In the genomic region with DNA sequence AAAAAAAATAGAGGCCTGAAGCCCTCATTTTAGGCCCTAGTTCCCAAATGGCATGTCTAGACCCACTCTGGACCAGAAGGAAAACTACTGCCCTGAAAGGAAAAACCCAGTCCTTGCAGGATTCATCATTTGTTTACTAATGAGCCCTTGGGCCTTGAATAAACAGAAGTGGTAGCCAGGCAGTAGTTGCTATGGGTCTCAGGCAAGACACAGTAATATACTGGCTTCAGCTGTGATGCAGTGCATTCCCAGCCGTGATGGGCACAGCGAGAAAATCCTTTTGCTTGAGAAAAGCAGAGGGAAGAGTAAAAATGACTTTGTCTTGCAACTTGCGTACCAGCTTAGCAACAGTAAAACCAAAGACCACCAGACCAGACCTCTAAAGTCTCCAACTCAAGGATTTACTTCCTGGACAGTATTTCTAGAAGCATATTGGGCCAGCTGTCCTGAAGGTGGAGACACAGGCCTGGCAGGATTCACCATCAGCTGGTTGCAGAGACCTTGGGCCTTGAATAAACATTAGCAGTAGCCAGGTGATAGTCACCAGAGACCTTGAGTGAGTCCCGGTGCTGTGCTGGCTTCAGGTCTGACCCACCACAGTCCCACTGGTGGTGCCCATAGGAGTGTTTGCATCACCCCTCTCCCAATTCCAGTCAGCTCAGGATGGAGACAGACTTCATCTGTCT, we compare ENCODE assay signal across 1 cellular context.
TF ChIP-seq lines count a peak whose summit lies in the region.

No MANE protein-coding gene starts in this region.

TF ChIP-seq in GM12878, 131 proteins besides CTCF, POLR2A, EP300 and RAD21:
- TF ChIP-seq, protein P1, sequence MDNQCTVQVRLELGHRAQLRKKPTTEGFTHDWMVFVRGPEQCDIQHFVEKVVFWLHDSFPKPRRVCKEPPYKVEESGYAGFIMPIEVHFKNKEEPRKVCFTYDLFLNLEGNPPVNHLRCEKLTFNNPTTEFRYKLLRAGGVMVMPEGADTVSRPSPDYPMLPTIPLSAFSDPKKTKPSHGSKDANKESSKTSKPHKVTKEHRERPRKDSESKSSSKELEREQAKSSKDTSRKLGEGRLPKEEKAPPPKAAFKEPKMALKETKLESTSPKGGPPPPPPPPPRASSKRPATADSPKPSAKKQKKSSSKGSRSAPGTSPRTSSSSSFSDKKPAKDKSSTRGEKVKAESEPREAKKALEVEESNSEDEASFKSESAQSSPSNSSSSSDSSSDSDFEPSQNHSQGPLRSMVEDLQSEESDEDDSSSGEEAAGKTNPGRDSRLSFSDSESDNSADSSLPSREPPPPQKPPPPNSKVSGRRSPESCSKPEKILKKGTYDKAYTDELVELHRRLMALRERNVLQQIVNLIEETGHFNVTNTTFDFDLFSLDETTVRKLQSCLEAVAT (IDR thresholded peaks at IDR 0.05) = no peak
- TF ChIP-seq RCOR1 (conservative IDR thresholded peaks at IDR 0.05; ENCODE audit: low read depth, low read length) = no peak
- TF ChIP-seq, protein P2, sequence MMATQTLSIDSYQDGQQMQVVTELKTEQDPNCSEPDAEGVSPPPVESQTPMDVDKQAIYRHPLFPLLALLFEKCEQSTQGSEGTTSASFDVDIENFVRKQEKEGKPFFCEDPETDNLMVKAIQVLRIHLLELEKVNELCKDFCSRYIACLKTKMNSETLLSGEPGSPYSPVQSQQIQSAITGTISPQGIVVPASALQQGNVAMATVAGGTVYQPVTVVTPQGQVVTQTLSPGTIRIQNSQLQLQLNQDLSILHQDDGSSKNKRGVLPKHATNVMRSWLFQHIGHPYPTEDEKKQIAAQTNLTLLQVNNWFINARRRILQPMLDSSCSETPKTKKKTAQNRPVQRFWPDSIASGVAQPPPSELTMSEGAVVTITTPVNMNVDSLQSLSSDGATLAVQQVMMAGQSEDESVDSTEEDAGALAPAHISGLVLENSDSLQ (IDR thresholded peaks at IDR 0.05) = no peak
- TF ChIP-seq, protein P3, sequence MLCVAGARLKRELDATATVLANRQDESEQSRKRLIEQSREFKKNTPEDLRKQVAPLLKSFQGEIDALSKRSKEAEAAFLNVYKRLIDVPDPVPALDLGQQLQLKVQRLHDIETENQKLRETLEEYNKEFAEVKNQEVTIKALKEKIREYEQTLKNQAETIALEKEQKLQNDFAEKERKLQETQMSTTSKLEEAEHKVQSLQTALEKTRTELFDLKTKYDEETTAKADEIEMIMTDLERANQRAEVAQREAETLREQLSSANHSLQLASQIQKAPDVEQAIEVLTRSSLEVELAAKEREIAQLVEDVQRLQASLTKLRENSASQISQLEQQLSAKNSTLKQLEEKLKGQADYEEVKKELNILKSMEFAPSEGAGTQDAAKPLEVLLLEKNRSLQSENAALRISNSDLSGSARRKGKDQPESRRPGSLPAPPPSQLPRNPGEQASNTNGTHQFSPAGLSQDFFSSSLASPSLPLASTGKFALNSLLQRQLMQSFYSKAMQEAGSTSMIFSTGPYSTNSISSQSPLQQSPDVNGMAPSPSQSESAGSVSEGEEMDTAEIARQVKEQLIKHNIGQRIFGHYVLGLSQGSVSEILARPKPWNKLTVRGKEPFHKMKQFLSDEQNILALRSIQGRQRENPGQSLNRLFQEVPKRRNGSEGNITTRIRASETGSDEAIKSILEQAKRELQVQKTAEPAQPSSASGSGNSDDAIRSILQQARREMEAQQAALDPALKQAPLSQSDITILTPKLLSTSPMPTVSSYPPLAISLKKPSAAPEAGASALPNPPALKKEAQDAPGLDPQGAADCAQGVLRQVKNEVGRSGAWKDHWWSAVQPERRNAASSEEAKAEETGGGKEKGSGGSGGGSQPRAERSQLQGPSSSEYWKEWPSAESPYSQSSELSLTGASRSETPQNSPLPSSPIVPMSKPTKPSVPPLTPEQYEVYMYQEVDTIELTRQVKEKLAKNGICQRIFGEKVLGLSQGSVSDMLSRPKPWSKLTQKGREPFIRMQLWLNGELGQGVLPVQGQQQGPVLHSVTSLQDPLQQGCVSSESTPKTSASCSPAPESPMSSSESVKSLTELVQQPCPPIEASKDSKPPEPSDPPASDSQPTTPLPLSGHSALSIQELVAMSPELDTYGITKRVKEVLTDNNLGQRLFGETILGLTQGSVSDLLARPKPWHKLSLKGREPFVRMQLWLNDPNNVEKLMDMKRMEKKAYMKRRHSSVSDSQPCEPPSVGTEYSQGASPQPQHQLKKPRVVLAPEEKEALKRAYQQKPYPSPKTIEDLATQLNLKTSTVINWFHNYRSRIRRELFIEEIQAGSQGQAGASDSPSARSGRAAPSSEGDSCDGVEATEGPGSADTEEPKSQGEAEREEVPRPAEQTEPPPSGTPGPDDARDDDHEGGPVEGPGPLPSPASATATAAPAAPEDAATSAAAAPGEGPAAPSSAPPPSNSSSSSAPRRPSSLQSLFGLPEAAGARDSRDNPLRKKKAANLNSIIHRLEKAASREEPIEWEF (IDR thresholded peaks at IDR 0.05; ENCODE audit: insufficient replicate concordance, low read depth, low read length) = no peak
- TF ChIP-seq IKZF2 (IDR thresholded peaks at IDR 0.05) = no peak
- no peak for TF ChIP-seq POLR2AphosphoS5 (IDR thresholded peaks at IDR 0.05; ENCODE audit: low read length)
- TF ChIP-seq, protein P4, sequence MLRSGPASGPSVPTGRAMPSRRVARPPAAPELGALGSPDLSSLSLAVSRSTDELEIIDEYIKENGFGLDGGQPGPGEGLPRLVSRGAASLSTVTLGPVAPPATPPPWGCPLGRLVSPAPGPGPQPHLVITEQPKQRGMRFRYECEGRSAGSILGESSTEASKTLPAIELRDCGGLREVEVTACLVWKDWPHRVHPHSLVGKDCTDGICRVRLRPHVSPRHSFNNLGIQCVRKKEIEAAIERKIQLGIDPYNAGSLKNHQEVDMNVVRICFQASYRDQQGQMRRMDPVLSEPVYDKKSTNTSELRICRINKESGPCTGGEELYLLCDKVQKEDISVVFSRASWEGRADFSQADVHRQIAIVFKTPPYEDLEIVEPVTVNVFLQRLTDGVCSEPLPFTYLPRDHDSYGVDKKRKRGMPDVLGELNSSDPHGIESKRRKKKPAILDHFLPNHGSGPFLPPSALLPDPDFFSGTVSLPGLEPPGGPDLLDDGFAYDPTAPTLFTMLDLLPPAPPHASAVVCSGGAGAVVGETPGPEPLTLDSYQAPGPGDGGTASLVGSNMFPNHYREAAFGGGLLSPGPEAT (IDR thresholded peaks at IDR 0.05; ENCODE audit: low read depth) = no peak
- no peak for TF ChIP-seq IRF4 (IDR thresholded peaks at IDR 0.05; ENCODE audit: low read depth, low read length)
- no peak for TF ChIP-seq SMC3 (IDR thresholded peaks at IDR 0.05; ENCODE audit: borderline replicate concordance, low read length)
- TF ChIP-seq TBL1XR1 (IDR thresholded peaks at IDR 0.05; ENCODE audit: low read depth, low read length) = no peak
- TF ChIP-seq, protein P5, sequence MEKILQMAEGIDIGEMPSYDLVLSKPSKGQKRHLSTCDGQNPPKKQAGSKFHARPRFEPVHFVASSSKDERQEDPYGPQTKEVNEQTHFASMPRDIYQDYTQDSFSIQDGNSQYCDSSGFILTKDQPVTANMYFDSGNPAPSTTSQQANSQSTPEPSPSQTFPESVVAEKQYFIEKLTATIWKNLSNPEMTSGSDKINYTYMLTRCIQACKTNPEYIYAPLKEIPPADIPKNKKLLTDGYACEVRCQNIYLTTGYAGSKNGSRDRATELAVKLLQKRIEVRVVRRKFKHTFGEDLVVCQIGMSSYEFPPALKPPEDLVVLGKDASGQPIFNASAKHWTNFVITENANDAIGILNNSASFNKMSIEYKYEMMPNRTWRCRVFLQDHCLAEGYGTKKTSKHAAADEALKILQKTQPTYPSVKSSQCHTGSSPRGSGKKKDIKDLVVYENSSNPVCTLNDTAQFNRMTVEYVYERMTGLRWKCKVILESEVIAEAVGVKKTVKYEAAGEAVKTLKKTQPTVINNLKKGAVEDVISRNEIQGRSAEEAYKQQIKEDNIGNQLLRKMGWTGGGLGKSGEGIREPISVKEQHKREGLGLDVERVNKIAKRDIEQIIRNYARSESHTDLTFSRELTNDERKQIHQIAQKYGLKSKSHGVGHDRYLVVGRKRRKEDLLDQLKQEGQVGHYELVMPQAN (conservative IDR thresholded peaks at IDR 0.05) = no peak
- TF ChIP-seq TARDBP (IDR thresholded peaks at IDR 0.05; ENCODE audit: borderline replicate concordance) = no peak
- no peak for TF ChIP-seq PAX8 (IDR thresholded peaks at IDR 0.05)
- no peak for TF ChIP-seq ESRRA (IDR thresholded peaks at IDR 0.05; ENCODE audit: low read length)
- no peak for TF ChIP-seq MYC (IDR thresholded peaks at IDR 0.05; ENCODE audit: insufficient read depth, insufficient read length, insufficient replicate concordance, low read length, severe bottlenecking)
- TF ChIP-seq BACH1 (IDR thresholded peaks at IDR 0.05; ENCODE audit: borderline replicate concordance) = no peak
- TF ChIP-seq, protein P6, sequence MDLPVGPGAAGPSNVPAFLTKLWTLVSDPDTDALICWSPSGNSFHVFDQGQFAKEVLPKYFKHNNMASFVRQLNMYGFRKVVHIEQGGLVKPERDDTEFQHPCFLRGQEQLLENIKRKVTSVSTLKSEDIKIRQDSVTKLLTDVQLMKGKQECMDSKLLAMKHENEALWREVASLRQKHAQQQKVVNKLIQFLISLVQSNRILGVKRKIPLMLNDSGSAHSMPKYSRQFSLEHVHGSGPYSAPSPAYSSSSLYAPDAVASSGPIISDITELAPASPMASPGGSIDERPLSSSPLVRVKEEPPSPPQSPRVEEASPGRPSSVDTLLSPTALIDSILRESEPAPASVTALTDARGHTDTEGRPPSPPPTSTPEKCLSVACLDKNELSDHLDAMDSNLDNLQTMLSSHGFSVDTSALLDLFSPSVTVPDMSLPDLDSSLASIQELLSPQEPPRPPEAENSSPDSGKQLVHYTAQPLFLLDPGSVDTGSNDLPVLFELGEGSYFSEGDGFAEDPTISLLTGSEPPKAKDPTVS (IDR thresholded peaks at IDR 0.05; ENCODE audit: low read depth, low read length) = no peak
- no peak for TF ChIP-seq MEF2B (IDR thresholded peaks at IDR 0.05; ENCODE audit: partially characterized antibody, poor library complexity, severe bottlenecking)
- TF ChIP-seq SMAD5 (IDR thresholded peaks at IDR 0.05; ENCODE audit: low read depth) = no peak
